Comparison of ENCODE assay signal across 1 cellular context in genomic region chr3:72766866-72767265, GRCh38.
A peak's percentile ranks its signal among the peaks of the same experiment; 100 is the strongest.
TF ChIP-seq lines count a peak whose summit lies in the region.

No MANE protein-coding gene starts in this region.

TF ChIP-seq in GM23338, 12 proteins besides CTCF, POLR2A, EP300 and RAD21 (continued from another document):
- TF ChIP-seq ZNF462 (CRISPR knock-in tag; IDR thresholded peaks at IDR 0.05) (peak; percentile 28; the same call in 1 of the 2 replicates), EZH2 (IDR thresholded peaks at IDR 0.05; ENCODE audit: low read depth, unreplicated experiment) (no peak), ZNF331 (CRISPR knock-in tag; IDR thresholded peaks at IDR 0.05; ENCODE audit: low read depth) (no peak), JUNB (IDR thresholded peaks at IDR 0.05; ENCODE audit: unreplicated experiment) (no peak)
- TF ChIP-seq, protein P1, sequence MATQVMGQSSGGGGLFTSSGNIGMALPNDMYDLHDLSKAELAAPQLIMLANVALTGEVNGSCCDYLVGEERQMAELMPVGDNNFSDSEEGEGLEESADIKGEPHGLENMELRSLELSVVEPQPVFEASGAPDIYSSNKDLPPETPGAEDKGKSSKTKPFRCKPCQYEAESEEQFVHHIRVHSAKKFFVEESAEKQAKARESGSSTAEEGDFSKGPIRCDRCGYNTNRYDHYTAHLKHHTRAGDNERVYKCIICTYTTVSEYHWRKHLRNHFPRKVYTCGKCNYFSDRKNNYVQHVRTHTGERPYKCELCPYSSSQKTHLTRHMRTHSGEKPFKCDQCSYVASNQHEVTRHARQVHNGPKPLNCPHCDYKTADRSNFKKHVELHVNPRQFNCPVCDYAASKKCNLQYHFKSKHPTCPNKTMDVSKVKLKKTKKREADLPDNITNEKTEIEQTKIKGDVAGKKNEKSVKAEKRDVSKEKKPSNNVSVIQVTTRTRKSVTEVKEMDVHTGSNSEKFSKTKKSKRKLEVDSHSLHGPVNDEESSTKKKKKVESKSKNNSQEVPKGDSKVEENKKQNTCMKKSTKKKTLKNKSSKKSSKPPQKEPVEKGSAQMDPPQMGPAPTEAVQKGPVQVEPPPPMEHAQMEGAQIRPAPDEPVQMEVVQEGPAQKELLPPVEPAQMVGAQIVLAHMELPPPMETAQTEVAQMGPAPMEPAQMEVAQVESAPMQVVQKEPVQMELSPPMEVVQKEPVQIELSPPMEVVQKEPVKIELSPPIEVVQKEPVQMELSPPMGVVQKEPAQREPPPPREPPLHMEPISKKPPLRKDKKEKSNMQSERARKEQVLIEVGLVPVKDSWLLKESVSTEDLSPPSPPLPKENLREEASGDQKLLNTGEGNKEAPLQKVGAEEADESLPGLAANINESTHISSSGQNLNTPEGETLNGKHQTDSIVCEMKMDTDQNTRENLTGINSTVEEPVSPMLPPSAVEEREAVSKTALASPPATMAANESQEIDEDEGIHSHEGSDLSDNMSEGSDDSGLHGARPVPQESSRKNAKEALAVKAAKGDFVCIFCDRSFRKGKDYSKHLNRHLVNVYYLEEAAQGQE (IDR thresholded peaks at IDR 0.05; ENCODE audit: unreplicated experiment): no peak
TF ChIP-seq in GM23338: peak in this region for 2.
